Comparison of ENCODE assay signal across 32 cellular contexts in genomic region chr1:11453742-11454442, GRCh38. TPM values are rescaled to one million over a fixed set of nuclear protein-coding genes. Genes with fewer than 3 reads are reported as not detected.
DNase-seq lines count a peak whose midpoint lies in the region; ATAC-seq, FAIRE-seq and TF ChIP-seq lines count a peak whose summit lies in the region.
"Had no signal": no experiment of that assay in that cellular context is flagged by ENCODE, and none has a peak within 500 bp of the region (broad histone marks: within the 10 kb centered on the region; RNA-seq: fewer than 3 reads in every experiment).

No MANE protein-coding gene starts in this region.

- peak; percentile 27 for TF ChIP-seq EP300 in neural cell (conservative IDR thresholded peaks at IDR 0.05; ENCODE audit: poor library complexity, severe bottlenecking)

- ATAC-seq in CD8-positive, alpha-beta T cell: no peak
- ATAC-seq: activated CD4-positive, CD25-positive, alpha-beta regulatory T cell treated with anti-CD3 and anti-CD28 coated beads, Interleukin-2, amount 50 U/mL, for 24 hours; left cardiac atrium; Panc1; right lobe of liver had no signal

- no peaks in the 10 kb centered on the region for H3K36me3 Mint-ChIP-seq in CD8-positive, alpha-beta T cell
- H3K36me3 Mint-ChIP-seq: CD4-positive, CD25-positive, alpha-beta regulatory T cell; IgD-negative memory B cell; memory B cell had no signal

- no peaks in the 10 kb centered on the region for H3K9me3 Mint-ChIP-seq in CD8-positive, alpha-beta T cell
- H3K9me3 Mint-ChIP-seq: IgD-negative memory B cell, memory B cell, neural crest cell had no signal

- H3K79me2 ChIP-seq in neural cell (replicated peaks; ENCODE audit: insufficient read depth, low read length): no peaks in the 10 kb centered on the region

- no peaks in the 10 kb centered on the region for H3K9me2 ChIP-seq in neural cell (ENCODE audit: insufficient read depth, low read length)

- H3K4me3 Mint-ChIP-seq in CD8-positive, alpha-beta T cell: no peak overlapping the region
- H3K4me3 Mint-ChIP-seq: CD4-positive, CD25-positive, alpha-beta regulatory T cell; IgD-negative memory B cell; memory B cell; neural crest cell had no signal

- TF ChIP-seq RAD21 in neural cell (conservative IDR thresholded peaks at IDR 0.05): no peak

- no peak overlapping the region for H3K9ac ChIP-seq in neural cell (ENCODE audit: low read length)

- H3K36me3 ChIP-seq in H7 (replicated peaks; ENCODE audit: control insufficient read depth, insufficient read depth, low read length): no peaks in the 10 kb centered on the region
- no peaks in the 10 kb centered on the region for H3K36me3 ChIP-seq in neural cell (ENCODE audit: insufficient read depth, low read length)
- no peaks in the 10 kb centered on the region for H3K36me3 ChIP-seq in CD8-positive, alpha-beta T cell (ENCODE audit: insufficient read depth, low read length)
- H3K36me3 ChIP-seq: breast epithelium, right lobe of liver, SJCRH30 had no signal

- H2AFZ ChIP-seq in neural cell (ENCODE audit: low read depth, low read length): no peak overlapping the region

- TF ChIP-seq CTCF in D721Med (IDR thresholded peaks at IDR 0.05; ENCODE audit: insufficient read depth, missing control alignments) (no peak), neural cell (IDR thresholded peaks at IDR 0.05; ENCODE audit: poor library complexity, severe bottlenecking) (no peak)
- TF ChIP-seq CTCF in CD8-positive, alpha-beta T cell (IDR thresholded peaks at IDR 0.05): no peak

- CTCF ChIA-PET in CD8-positive, alpha-beta T cell (lab: Charles Lee): interaction anchor here (1.3 kb wide), 1 partner anchor 416 kb away, joined by 3 read pairs; no protein-coding TSS in a partner anchor

- H3K4me2 ChIP-seq in neural cell (ENCODE audit: low read length): peak overlapping the region; percentile 43

- H3K4me1 Mint-ChIP-seq in CD8-positive, alpha-beta T cell (ENCODE audit: low read depth): peaks cover 17% of the 10 kb centered on the region
- H3K4me1 Mint-ChIP-seq: memory B cell had no signal

- no peaks in the 10 kb centered on the region for H4K20me1 ChIP-seq in neural cell (ENCODE audit: insufficient read depth)

- H3K27ac ChIP-seq in neural cell (ENCODE audit: low read length): peak overlapping the region; percentile 17
- no peak overlapping the region for H3K27ac ChIP-seq in CD8-positive, alpha-beta T cell (ENCODE audit: low read depth, low read length)
- H3K27ac ChIP-seq: breast epithelium, right lobe of liver, SJCRH30 had no signal

- H3K4me1 ChIP-seq in CD8-positive, alpha-beta T cell (ENCODE audit: insufficient read depth, low read length): peaks cover 13% of the 10 kb centered on the region
- H3K4me1 ChIP-seq: breast epithelium, right lobe of liver, SJCRH30 had no signal

- H3K27ac Mint-ChIP-seq in CD8-positive, alpha-beta T cell: no peak overlapping the region
- H3K27ac Mint-ChIP-seq: IgD-negative memory B cell, memory B cell had no signal

- no peaks in the 10 kb centered on the region; the same call in 1 of the 2 replicates for H3K27me3 ChIP-seq in H7 (ENCODE audit: control insufficient read depth, insufficient read depth, low read length)
- no peaks in the 10 kb centered on the region for H3K27me3 ChIP-seq in neural cell (ENCODE audit: insufficient read depth, low read depth, low read length)
- no peaks in the 10 kb centered on the region for H3K27me3 ChIP-seq in CD8-positive, alpha-beta T cell (ENCODE audit: insufficient read depth, low read length)
- H3K27me3 ChIP-seq: right lobe of liver had no signal

- no peaks in the 10 kb centered on the region for H3F3A ChIP-seq in neural cell (ENCODE audit: insufficient read depth, low read length, poor library complexity, severe bottlenecking)

- H3K4me3 ChIP-seq in H7 (ENCODE audit: insufficient read depth, low read depth, low read length) (no peak overlapping the region), neural cell (ENCODE audit: low read length) (peak overlapping the region; percentile 38)
- H3K4me3 ChIP-seq in CD8-positive, alpha-beta T cell (ENCODE audit: low read depth, low read length): no peak overlapping the region
- H3K4me3 ChIP-seq: breast epithelium, right lobe of liver, SJCRH30 had no signal

- no peaks in the 10 kb centered on the region for H3K9me3 ChIP-seq in neural cell (ENCODE audit: low read length)
- H3K9me3 ChIP-seq in CD8-positive, alpha-beta T cell (ENCODE audit: low read length): no peaks in the 10 kb centered on the region
- H3K9me3 ChIP-seq: breast epithelium, right lobe of liver, SJCRH30 had no signal

- POLR2A ChIA-PET in CD8-positive, alpha-beta T cell (lab: Charles Lee): no interaction called here

- intact Hi-C loops in CD8-positive, alpha-beta T cell (cut with DNase I, micrococcal nuclease): loop anchor here in 1 of 2 experiments (5.0 kb wide), 1 partner anchor 67 kb away; no protein-coding TSS in a partner anchor

- no peak for FAIRE-seq in D721Med (lab: Jason Lieb, UNC)
- FAIRE-seq: H1, urothelium cell line had no signal

- DNase-seq in D721Med (ENCODE audit: insufficient read length, low spot score) (peak; percentile 40), H7 (peak; percentile 81), NCI-H69 (lab: John Stamatoyannopoulos, UW) (peak; percentile 72), germinal center (ENCODE audit: low spot score) (no peak), 8988T (no peak)
- DNase-seq in CD8-positive, alpha-beta T cell: no peak
- DNase-seq: activated CD4-positive, alpha-beta T cell treated with anti-CD3 and anti-CD28 coated beads, Interleukin-2, amount 50 U/mL, for 48 hours; activated CD8-positive, alpha-beta memory T cell treated with anti-CD3 and anti-CD28 coated beads, Interleukin-2, amount 50 U/mL, for 4 hours; activated naive CD4-positive, alpha-beta T cell treated with anti-CD3 and anti-CD28 coated beads, Interleukin-2, amount 50 U/mL, for 16 hours; amniotic stem cell; CD4-positive, CD25-positive, alpha-beta regulatory T cell; effector CD4-positive, alpha-beta T cell; erythroblast; GDM1; left cardiac atrium; NCI-H345; posterior cingulate gyrus; right lobe of liver; SJCRH30; stimulated activated CD4-positive, alpha-beta T cell treated with anti-CD3 and anti-CD28 coated beads, Interleukin-2, amount 100 ng/mL, for 48 hours; T-helper 1 cell had no signal

- no peaks in the 10 kb centered on the region for H3K27me3 Mint-ChIP-seq in CD8-positive, alpha-beta T cell (ENCODE audit: low read depth)

TF ChIP-seq in neural cell, 6 proteins besides CTCF, POLR2A, EP300 and RAD21:
- TF ChIP-seq POLR2AphosphoS5 (IDR thresholded peaks at IDR 0.05) (no peak), TAF1 (IDR thresholded peaks at IDR 0.05; ENCODE audit: low read depth) (no peak), REST (IDR thresholded peaks at IDR 0.05; ENCODE audit: borderline replicate concordance) (no peak), SMC3 (conservative IDR thresholded peaks at IDR 0.05; ENCODE audit: poor library complexity) (no peak), EZH2 (IDR thresholded peaks at IDR 0.05; ENCODE audit: borderline replicate concordance, insufficient read depth, low read length, poor library complexity, severe bottlenecking) (no peak), MXI1 (conservative IDR thresholded peaks at IDR 0.05; ENCODE audit: poor library complexity, severe bottlenecking) (no peak)

RNA-seq across cellular contexts. Expression of gene DISP3, which starts 25.1 kb away (rescaled TPM):
- total RNA-seq in H7 (2014; rRNA removed; shearing (Covaris generic)): 5.8 and 6.1 TPM in 2 replicates
- polyA plus RNA-seq in neural cell: 14.9 and 21.8 TPM in 2 replicates
- 13.2 and 16.3 TPM in 2 replicates for polyA minus RNA-seq in neural cell
- under 1 TPM; 0.28 to 0.57 TPM for total RNA-seq in CD8-positive, alpha-beta T cell
- total RNA-seq: fibroblast of villous mesenchyme, subcutaneous adipose tissue had no signal
- polyA plus RNA-seq: IgD-negative memory B cell had no signal

Comparison
In these comparisons a context has a peak if more than half of its experiments do, and no peak if none do; other contexts are left out.
1. DNase-seq: peak in D721Med (single experiment), H7 (single experiment) and NCI-H69 (single experiment); none in germinal center (single experiment), CD8-positive, alpha-beta T cell (0 of 7) and 8988T (single experiment).